9 cellular contexts compared by ENCODE assay signal in the genomic region with DNA sequence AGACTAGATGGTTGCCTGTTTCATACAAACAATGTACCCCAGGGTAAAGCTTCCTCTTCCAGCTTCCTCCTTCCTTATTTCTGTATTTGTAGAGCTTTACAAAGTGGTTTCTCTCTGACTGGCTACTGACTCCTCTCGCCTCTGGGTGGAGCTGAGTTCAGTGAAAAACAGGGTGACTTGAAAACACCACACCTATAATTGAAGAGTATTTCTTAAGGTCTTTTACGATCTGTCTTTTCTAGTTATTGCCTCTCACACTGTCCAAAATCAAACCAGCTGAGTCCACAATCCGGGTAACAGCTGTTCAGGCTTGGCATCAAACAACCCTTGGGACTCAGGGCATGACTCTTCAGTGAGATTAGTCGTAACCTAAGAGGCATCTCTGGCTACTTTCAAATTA.
A peak's percentile ranks its signal among the peaks of the same experiment; 100 is the strongest.
DNase-seq lines count a peak whose midpoint lies in the region; ATAC-seq and TF ChIP-seq lines count a peak whose summit lies in the region.
"Had no signal": no experiment of that assay in that cellular context is flagged by ENCODE, and none has a peak within 500 bp of the region (broad histone marks: within the 10 kb centered on the region; RNA-seq: fewer than 3 reads in every experiment).

No MANE protein-coding gene starts in this region.

- peaks cover 0 to 7% of the 10 kb centered on the region in 2 experiments; a peak in 2 of 4 replicates for H3K4me1 ChIP-seq in HCT116 (ENCODE audit: control insufficient read depth in 1 of 2, insufficient read depth in 2 of 2, low read length in 2 of 2)
- no peaks in the 10 kb centered on the region for H3K4me1 ChIP-seq in right cardiac atrium (ENCODE audit: control insufficient read depth, insufficient read depth, low read length)

- H3K4me2 ChIP-seq in HCT116 (ENCODE audit: low read length), result no peak overlapping the region

- no peaks in the 10 kb centered on the region for H3K9me2 ChIP-seq in HCT116 (ENCODE audit: insufficient read depth)

- H3K4me3 ChIP-seq in HCT116 (replicated peaks in 1 of 2; ENCODE audit: low read depth in 1 of 2, low read length in 2 of 2) (no peak overlapping the region), right cardiac atrium (ENCODE audit: low read length) (no peak overlapping the region)

- POLR2A ChIA-PET in HCT116 (lab: Charles Lee), result no interaction called here

- no peaks in the 10 kb centered on the region for H3K79me2 ChIP-seq in HCT116 (ENCODE audit: insufficient read depth, low read length)

- no TSS peak for BruUV-seq in HCT116 (replicated peaks; lab: Mats Ljungman, UMichigan)

- peak; percentile 17; the same call in 1 of the 2 replicates for TF ChIP-seq RAD21 in HCT116 (IDR thresholded peaks at IDR 0.05; ENCODE audit: low read depth)

- no peaks in the 10 kb centered on the region for H3K36me3 ChIP-seq in HCT116 (ENCODE audit: control insufficient read depth in 1 of 2, insufficient read depth in 2 of 2, low read length in 2 of 2)

- H3K27me3 ChIP-seq in HCT116 (ENCODE audit: insufficient read depth, low read length) (no peaks in the 10 kb centered on the region), right cardiac atrium (ENCODE audit: control insufficient read depth, insufficient read depth) (no peaks in the 10 kb centered on the region)

- CTCF ChIA-PET in HCT116 (lab: Charles Lee), result interaction anchor here (0.7 to 1.3 kb wide), 4 partner anchors 8 to 237 kb away, joined by 3 to 5 read pairs (median 3); no protein-coding TSS in a partner anchor

- RAD21 ChIA-PET in HCT116 (lab: Charles Lee; ENCODE audit: low non-redundant PET in 1 of 2, low total read pairs in 2 of 2, uncharacterized antibody in 2 of 2, unreplicated experiment in 2 of 2), result no interaction called here

- intact Hi-C loops in HCT116 (cut with micrococcal nuclease), result no loop called here
- intact Hi-C loops in right cardiac atrium (cut with DNase I), result no loop called here

- H3K27ac ChIP-seq in HCT116 (ENCODE audit: low read depth, low read length) (no peak overlapping the region), right cardiac atrium (ENCODE audit: low read length) (peak overlapping the region; percentile 52)
- H3K27ac ChIP-seq: epithelial cell of prostate had no signal

- ATAC-seq in GM18499 (IDR thresholded peaks at IDR 0.05; ENCODE audit: insufficient read depth, unreplicated experiment), result peak; percentile 78
- ATAC-seq in HCT116, result peak; percentile 54; the same call in 1 of the 2 replicates
- peak; percentile 75 to 78 for ATAC-seq in right cardiac atrium
- no peak for ATAC-seq in HG03571 (IDR thresholded peaks at IDR 0.05; ENCODE audit: unreplicated experiment)

- H4K20me1 ChIP-seq in HCT116 (ENCODE audit: insufficient read depth), result no peaks in the 10 kb centered on the region

- H3K9me3 ChIP-seq in HCT116 (ENCODE audit: control insufficient read depth in 1 of 2, insufficient read depth in 1 of 2, low read depth in 1 of 2, low read length in 2 of 2) (no peaks in the 10 kb centered on the region), right cardiac atrium (ENCODE audit: control insufficient read depth, low read length) (no peaks in the 10 kb centered on the region)

- TF ChIP-seq POLR2A in HCT116 (IDR thresholded peaks at IDR 0.05; ENCODE audit: borderline replicate concordance, extremely low read depth, insufficient read depth, insufficient read length), result no peak

- WGBS in right cardiac atrium, result 48% methylated on average over 4 of the region's 4 CpGs

- DNase-seq in HCT116 (ENCODE audit: low read depth, low spot score) (no peak), OCI-M1 (lab: John Stamatoyannopoulos, UW) (peak; percentile 82), right cardiac atrium (peak in 2 of 3 donors; percentile 33 to 37), NCI-H774 (lab: John Stamatoyannopoulos, UW) (no peak)
- no peak for DNase-seq in stimulated activated CD4-positive, alpha-beta T cell treated with anti-CD3 and anti-CD28 coated beads, Interleukin-2, amount 100 ng/mL, for 24 hours
- DNase-seq in stimulated activated CD4-positive, alpha-beta T cell treated with anti-CD3 and anti-CD28 coated beads, Interleukin-4, amount 100 ng/mL, for 4 hours, result no peak

- no peak overlapping the region for H3K9ac ChIP-seq in HCT116 (ENCODE audit: low read length)

- no peak; a peak in 1 of 6 replicates for TF ChIP-seq CTCF in HCT116 (IDR thresholded peaks at IDR 0.05 in 2 of 3, conservative IDR thresholded peaks at IDR 0.05 in 1 of 3; ENCODE audit: borderline replicate concordance in 1 of 3, insufficient read depth in 1 of 3, low read depth in 2 of 3, low read length in 2 of 3)

- peak overlapping the region; percentile 38 for H2AFZ ChIP-seq in HCT116 (ENCODE audit: low read depth, low read length, poor library complexity, severe bottlenecking)

TF ChIP-seq in HCT116, 20 proteins besides CTCF, POLR2A, EP300 and RAD21:
- TF ChIP-seq EZH2phosphoT487 (IDR thresholded peaks at IDR 0.05; ENCODE audit: borderline replicate concordance), result no peak
- no peak for TF ChIP-seq SIN3A (IDR thresholded peaks at IDR 0.05; ENCODE audit: low read depth)
- TF ChIP-seq EGR1 (IDR thresholded peaks at IDR 0.05; ENCODE audit: low read depth), result no peak
- no peak for TF ChIP-seq ELF1 (IDR thresholded peaks at IDR 0.05; ENCODE audit: borderline replicate concordance, low read depth)

Comparison
In these comparisons a context has a peak if more than half of its experiments do, and no peak if none do; other contexts are left out.
1. DNase-seq: peak in OCI-M1 (single experiment) and right cardiac atrium (2 of 3); none in HCT116 (single experiment), stimulated activated CD4-positive, alpha-beta T cell treated with anti-CD3 and anti-CD28 coated beads, Interleukin-2, amount 100 ng/mL, for 24 hours (0 of 2), NCI-H774 (single experiment) and stimulated activated CD4-positive, alpha-beta T cell treated with anti-CD3 and anti-CD28 coated beads, Interleukin-4, amount 100 ng/mL, for 4 hours (0 of 2).